Comparison of ENCODE assay signal across 8 cellular contexts in genomic region chr19:42198676-42199439, GRCh38. TPM values are rescaled to one million over a fixed set of nuclear protein-coding genes. Genes with fewer than 3 reads are reported as not detected.
A peak's percentile ranks its signal among the peaks of the same experiment; 100 is the strongest.
DNase-seq lines count a peak whose midpoint lies in the region; ATAC-seq, FAIRE-seq and TF ChIP-seq lines count a peak whose summit lies in the region.

No MANE protein-coding gene starts in this region.

- ATAC-seq in GM18907 (IDR thresholded peaks at IDR 0.05; ENCODE audit: unreplicated experiment) (peak; percentile 48), HG03045 (IDR thresholded peaks at IDR 0.05; ENCODE audit: unreplicated experiment) (peak; percentile 27)
- ATAC-seq in activated CD4-positive, CD25-positive, alpha-beta regulatory T cell treated with anti-CD3 and anti-CD28 coated beads, Interleukin-2, amount 50 U/mL, for 24 hours: peak; percentile 65 to 67
- peak; percentile 70 for ATAC-seq in stimulated activated effector memory CD8-positive, alpha-beta T cell treated with anti-CD3 and anti-CD28 coated beads, Interleukin-12 subunit alpha, Interleukin-12 subunit beta, amount 100 ng/mL, for 72 hours

- no peak overlapping the region for H2AK5ac ChIP-seq in H1 (ENCODE audit: low read depth, low read length)

- H4K5ac ChIP-seq in H1 (ENCODE audit: insufficient read length, low read depth, low read length): no peak overlapping the region

- H3K4me1 ChIP-seq in H1 (replicated peaks in 1 of 4; ENCODE audit: control insufficient read depth in 3 of 4, insufficient read depth in 4 of 4, low read length in 3 of 4): peaks cover 0 to 25% (median 12%) of the 10 kb centered on the region in 4 experiments; a peak in 6 of 7 replicates

- peaks cover 4 to 42% (median 14%) of the 10 kb centered on the region in 4 experiments; a peak in 6 of 8 replicates for H3K36me3 ChIP-seq in H1 (ENCODE audit: control insufficient read depth in 2 of 4, insufficient read depth in 4 of 4, low read length in 3 of 4)

- H4K20me1 ChIP-seq in H1 (replicated peaks in 1 of 2; ENCODE audit: control insufficient read depth in 1 of 2, insufficient read depth in 2 of 2, low read length in 2 of 2): peaks cover 8 to 27% of the 10 kb centered on the region in 2 experiments

- H4K8ac ChIP-seq in H1 (ENCODE audit: extremely low read depth, insufficient read depth, low read length): no peak overlapping the region

- no peak overlapping the region for H3K56ac ChIP-seq in H1 (replicated peaks; ENCODE audit: insufficient read length, low read depth, low read length)

- H3K4me3 Mint-ChIP-seq in stimulated activated effector memory CD8-positive, alpha-beta T cell treated with anti-CD3 and anti-CD28 coated beads, Interleukin-12 subunit alpha, Interleukin-12 subunit beta, amount 100 ng/mL, for 72 hours: peak overlapping the region; percentile 81

- H3K79me1 ChIP-seq in H1 (ENCODE audit: low read depth, low read length): peaks cover 11% of the 10 kb centered on the region

- TF ChIP-seq CTCF in H1 (IDR thresholded peaks at IDR 0.05; ENCODE audit: control extremely low read depth in 1 of 3, insufficient read depth in 1 of 3, low read depth in 1 of 3, low read length in 3 of 3): no peak

- H3K23ac ChIP-seq in H1 (ENCODE audit: insufficient read length): no peak overlapping the region

- peak overlapping the region; percentile 2 for H3K4ac ChIP-seq in H1 (replicated peaks; ENCODE audit: insufficient read length, low read depth, low read length)

- peak overlapping the region; percentile 71; the same call in 1 of the 2 replicates for H2BK5ac ChIP-seq in H1 (ENCODE audit: low read depth, low read length)

- POLR2A ChIA-PET in H1 (lab: Charles Lee; ENCODE audit: partially characterized antibody): interaction anchor here (0.8 to 1.2 kb wide), 5 partner anchors 16 to 99 kb away, joined by 3 to 4 read pairs (median 3); no protein-coding TSS in a partner anchor

- H3K9ac ChIP-seq in H1 (replicated peaks in 1 of 4; ENCODE audit: extremely low read depth in 1 of 4, low read depth in 3 of 4, low read length in 3 of 4): no peak overlapping the region

- no peak overlapping the region for H3K18ac ChIP-seq in H1 (ENCODE audit: extremely low read depth, low read length)

- TF ChIP-seq POLR2A in H1 (IDR thresholded peaks at IDR 0.05; ENCODE audit: control extremely low read depth in 1 of 2, low read depth in 2 of 2, low read length in 2 of 2): no peak

- no peak overlapping the region for H2AFZ ChIP-seq in H1 (ENCODE audit: low read length)

- H3K27ac ChIP-seq in H1 (ENCODE audit: low read depth, low read length): peak overlapping the region; percentile 15

- no peak overlapping the region for H3K4me3 ChIP-seq in H1 (ENCODE audit: extremely low read depth in 1 of 4, insufficient read depth in 2 of 4, low read depth in 3 of 4, low read length in 4 of 4)

- H3K4me2 ChIP-seq in H1 (ENCODE audit: insufficient read depth in 1 of 2, low read depth in 2 of 2, low read length in 2 of 2): no peak overlapping the region

- DNase-seq in H1 (ENCODE audit: low read depth in 1 of 2, low spot score in 2 of 2) (no peak), DMS153 treated with DMSO at 0.1 percent for 48 hours (lab: John Stamatoyannopoulos, UW; ENCODE audit: unreplicated experiment) (no peak), NCI-H2107 (lab: John Stamatoyannopoulos, UW) (no peak), NCI-H2227 (lab: John Stamatoyannopoulos, UW; ENCODE audit: unreplicated experiment) (no peak)
- DNase-seq in stimulated activated effector memory CD8-positive, alpha-beta T cell treated with anti-CD3 and anti-CD28 coated beads, Interleukin-12 subunit alpha, Interleukin-12 subunit beta, amount 100 ng/mL, for 72 hours (ENCODE audit: low spot score in 2 of 2): peak in 1 of 2 donors; percentile 79

- no peak overlapping the region for H3K14ac ChIP-seq in H1 (ENCODE audit: insufficient read length)

- no peak for TF ChIP-seq EP300 in H1 (IDR thresholded peaks at IDR 0.05; ENCODE audit: borderline replicate concordance in 1 of 2, low read depth in 2 of 2, low read length in 2 of 2)

- no peaks in the 10 kb centered on the region for H3K9me3 Mint-ChIP-seq in stimulated activated effector memory CD8-positive, alpha-beta T cell treated with anti-CD3 and anti-CD28 coated beads, Interleukin-12 subunit alpha, Interleukin-12 subunit beta, amount 100 ng/mL, for 72 hours

- 83% methylated on average over 7 of the region's 7 CpGs; no CpG with 5 or more reads in 1 of the 2 experiments for WGBS in H1 (ENCODE audit: extremely low coverage in 1 of 2, insufficient coverage in 1 of 2, insufficient read length in 1 of 2, insufficient replicate concordance in 2 of 2, low coverage in 1 of 2, low lambda C conversion rate in 2 of 2, missing lambda C conversion rate in 1 of 2), 2 experiments

- H3K36me3 Mint-ChIP-seq in stimulated activated effector memory CD8-positive, alpha-beta T cell treated with anti-CD3 and anti-CD28 coated beads, Interleukin-12 subunit alpha, Interleukin-12 subunit beta, amount 100 ng/mL, for 72 hours: peaks cover 80% of the 10 kb centered on the region

- CTCF ChIA-PET in H1 (lab: Charles Lee; ENCODE audit: partially characterized antibody): interaction anchor here (1.1 to 4.1 kb wide), 8 partner anchors 8 to 98 kb away, joined by 3 to 24 read pairs (median 5); partner anchors contain the start of gene POU2F2

- 0 out of 2 replicates have a peak overlapping the region, but pooled peaks have one; percentile 12 for H2BK15ac ChIP-seq in H1 (ENCODE audit: low read length)

- no peak for FAIRE-seq in H1 (lab: Jason Lieb, UNC)

- no peak for TF ChIP-seq RAD21 in H1 (IDR thresholded peaks at IDR 0.05 in 1 of 2, conservative IDR thresholded peaks at IDR 0.05 in 1 of 2; ENCODE audit: low read depth in 2 of 2, low read length in 2 of 2)

- no peak overlapping the region for H4K91ac ChIP-seq in H1 (replicated peaks; ENCODE audit: insufficient read length, low read length)

- no peak overlapping the region for H2BK20ac ChIP-seq in H1 (ENCODE audit: low read length)

- H2BK12ac ChIP-seq in H1 (ENCODE audit: low read depth, low read length): peak overlapping the region; percentile 6; the same call in 1 of the 2 replicates

- H3K79me2 ChIP-seq in H1 (ENCODE audit: control insufficient read depth in 1 of 2, insufficient read depth in 2 of 2, low read length in 2 of 2): peaks cover 0 to 26% of the 10 kb centered on the region in 2 experiments; a peak in 1 of 4 replicates

- no peaks in the 10 kb centered on the region for H3K27me3 ChIP-seq in H1 (replicated peaks in 1 of 4; ENCODE audit: control insufficient read depth in 3 of 4, extremely low read depth in 1 of 4, insufficient read depth in 3 of 4, low read length in 3 of 4)

- H3K9me3 ChIP-seq in H1 (ENCODE audit: insufficient read depth in 2 of 2, low read depth in 1 of 2, low read length in 1 of 2): no peaks in the 10 kb centered on the region

- no peaks in the 10 kb centered on the region for H3K23me2 ChIP-seq in H1 (ENCODE audit: low read depth, low read length)

- H2BK120ac ChIP-seq in H1 (replicated peaks; ENCODE audit: low read depth, low read length): no peak overlapping the region

- peak overlapping the region; percentile 94 for H3K27ac Mint-ChIP-seq in stimulated activated effector memory CD8-positive, alpha-beta T cell treated with anti-CD3 and anti-CD28 coated beads, Interleukin-12 subunit alpha, Interleukin-12 subunit beta, amount 100 ng/mL, for 72 hours

- peaks cover 75% of the 10 kb centered on the region for H3K4me1 Mint-ChIP-seq in stimulated activated effector memory CD8-positive, alpha-beta T cell treated with anti-CD3 and anti-CD28 coated beads, Interleukin-12 subunit alpha, Interleukin-12 subunit beta, amount 100 ng/mL, for 72 hours

TF ChIP-seq in H1, 55 proteins besides CTCF, POLR2A, EP300 and RAD21 (continues in another document):
- TF ChIP-seq CEBPB (IDR thresholded peaks at IDR 0.05; ENCODE audit: low read depth, low read length): no peak

RNA-seq across cellular contexts. Expression of gene DEDD2, which starts 18.6 kb away (rescaled TPM):
- 32.6 and 37.8 TPM in 2 replicates for total RNA-seq in H1 (2021; fragmentation: NEBNext Ultra II Directional; extraction: Animal tissue kit (Norgen Biotek cat#: 25700))
- polyA plus RNA-seq in H1 (2011; rRNA removed): 65.0 and 74.3 TPM in 2 replicates
- polyA plus RNA-seq in H1 (2011; cell fraction: cytosol; rRNA removed): 64.5 TPM
- polyA plus RNA-seq in H1 (2011; cell fraction: nucleus; rRNA removed): 52.0 TPM
- 29.1 to 44.2 TPM (median 37.3 TPM) in 4 replicates for polyA plus RNA-seq in H1 (2012, experiment 1 of 2)
- 36.5 TPM for polyA plus RNA-seq in H1 (2012, experiment 2 of 2)
- 20.7 TPM for polyA plus RNA-seq in H1 (2013, experiment 1 of 2)
- polyA plus RNA-seq in H1 (2013, experiment 2 of 2): 22.1 TPM
- polyA minus RNA-seq in H1 (2011; rRNA and poly(A)+ RNA removed): 22.7 and 27.2 TPM in 2 replicates
- polyA minus RNA-seq in H1 (2011; cell fraction: cytosol; rRNA and poly(A)+ RNA removed): 19.7 TPM
- 20.2 TPM for polyA minus RNA-seq in H1 (2011; cell fraction: nucleus; rRNA and poly(A)+ RNA removed)

RNA-seq across cellular contexts. Expression of gene ZNF526, which starts 21.3 kb away (rescaled TPM):
- 13.5 and 14.1 TPM in 2 replicates for total RNA-seq in H1 (2021; fragmentation: NEBNext Ultra II Directional; extraction: Animal tissue kit (Norgen Biotek cat#: 25700))
- polyA plus RNA-seq in H1 (2011; rRNA removed): 8.4 and 10.0 TPM in 2 replicates
- 5.9 TPM for polyA plus RNA-seq in H1 (2011; cell fraction: cytosol; rRNA removed)
- 8.1 TPM for polyA plus RNA-seq in H1 (2011; cell fraction: nucleus; rRNA removed)
- 8.9 to 13.4 TPM (median 11.7 TPM) in 4 replicates for polyA plus RNA-seq in H1 (2012, experiment 1 of 2)
- 12.1 TPM for polyA plus RNA-seq in H1 (2012, experiment 2 of 2)
- polyA plus RNA-seq in H1 (2013, experiment 1 of 2): 5.9 TPM
- 5.6 TPM for polyA plus RNA-seq in H1 (2013, experiment 2 of 2)
- 17.3 and 18.5 TPM in 2 replicates for polyA minus RNA-seq in H1 (2011; rRNA and poly(A)+ RNA removed)
- 9.7 TPM for polyA minus RNA-seq in H1 (2011; cell fraction: cytosol; rRNA and poly(A)+ RNA removed)
- polyA minus RNA-seq in H1 (2011; cell fraction: nucleus; rRNA and poly(A)+ RNA removed): 13.3 TPM

RNA-seq across cellular contexts. Expression of gene GSK3A, which starts 43.5 kb away (rescaled TPM):
- total RNA-seq in H1 (2021; fragmentation: NEBNext Ultra II Directional; extraction: Animal tissue kit (Norgen Biotek cat#: 25700)): 54.9 and 55.3 TPM in 2 replicates
- 84.0 and 89.0 TPM in 2 replicates for polyA plus RNA-seq in H1 (2011; rRNA removed)
- polyA plus RNA-seq in H1 (2011; cell fraction: cytosol; rRNA removed): 50.8 TPM
- polyA plus RNA-seq in H1 (2011; cell fraction: nucleus; rRNA removed): 64.5 TPM
- 47.7 to 66.9 TPM (median 65.1 TPM) in 4 replicates for polyA plus RNA-seq in H1 (2012, experiment 1 of 2)
- 72.4 TPM for polyA plus RNA-seq in H1 (2012, experiment 2 of 2)
- polyA plus RNA-seq in H1 (2013, experiment 1 of 2): 70.7 TPM
- polyA plus RNA-seq in H1 (2013, experiment 2 of 2): 64.0 TPM
- 33.0 and 46.2 TPM in 2 replicates for polyA minus RNA-seq in H1 (2011; rRNA and poly(A)+ RNA removed)
- 23.0 TPM for polyA minus RNA-seq in H1 (2011; cell fraction: cytosol; rRNA and poly(A)+ RNA removed)
- polyA minus RNA-seq in H1 (2011; cell fraction: nucleus; rRNA and poly(A)+ RNA removed): 13.5 TPM

RNA-seq across cellular contexts. Expression of gene ERF, which starts 56.1 kb away (rescaled TPM):
- 62.7 and 73.9 TPM in 2 replicates for total RNA-seq in H1 (2021; fragmentation: NEBNext Ultra II Directional; extraction: Animal tissue kit (Norgen Biotek cat#: 25700))
- polyA plus RNA-seq in H1 (2011; rRNA removed): 43.7 and 67.6 TPM in 2 replicates
- 45.9 TPM for polyA plus RNA-seq in H1 (2011; cell fraction: cytosol; rRNA removed)
- polyA plus RNA-seq in H1 (2011; cell fraction: nucleus; rRNA removed): 144 TPM
- polyA plus RNA-seq in H1 (2012, experiment 1 of 2): 39.2 to 53.3 TPM (median 50.3 TPM) in 4 replicates
- polyA plus RNA-seq in H1 (2012, experiment 2 of 2): 34.9 TPM
- 40.5 TPM for polyA plus RNA-seq in H1 (2013, experiment 1 of 2)
- polyA plus RNA-seq in H1 (2013, experiment 2 of 2): 40.3 TPM
- polyA minus RNA-seq in H1 (2011; rRNA and poly(A)+ RNA removed): 20.2 and 23.3 TPM in 2 replicates
- 39.0 TPM for polyA minus RNA-seq in H1 (2011; cell fraction: cytosol; rRNA and poly(A)+ RNA removed)
- polyA minus RNA-seq in H1 (2011; cell fraction: nucleus; rRNA and poly(A)+ RNA removed): 34.2 TPM
